ENCODE assay signal across 24 cellular contexts in the genomic region with DNA sequence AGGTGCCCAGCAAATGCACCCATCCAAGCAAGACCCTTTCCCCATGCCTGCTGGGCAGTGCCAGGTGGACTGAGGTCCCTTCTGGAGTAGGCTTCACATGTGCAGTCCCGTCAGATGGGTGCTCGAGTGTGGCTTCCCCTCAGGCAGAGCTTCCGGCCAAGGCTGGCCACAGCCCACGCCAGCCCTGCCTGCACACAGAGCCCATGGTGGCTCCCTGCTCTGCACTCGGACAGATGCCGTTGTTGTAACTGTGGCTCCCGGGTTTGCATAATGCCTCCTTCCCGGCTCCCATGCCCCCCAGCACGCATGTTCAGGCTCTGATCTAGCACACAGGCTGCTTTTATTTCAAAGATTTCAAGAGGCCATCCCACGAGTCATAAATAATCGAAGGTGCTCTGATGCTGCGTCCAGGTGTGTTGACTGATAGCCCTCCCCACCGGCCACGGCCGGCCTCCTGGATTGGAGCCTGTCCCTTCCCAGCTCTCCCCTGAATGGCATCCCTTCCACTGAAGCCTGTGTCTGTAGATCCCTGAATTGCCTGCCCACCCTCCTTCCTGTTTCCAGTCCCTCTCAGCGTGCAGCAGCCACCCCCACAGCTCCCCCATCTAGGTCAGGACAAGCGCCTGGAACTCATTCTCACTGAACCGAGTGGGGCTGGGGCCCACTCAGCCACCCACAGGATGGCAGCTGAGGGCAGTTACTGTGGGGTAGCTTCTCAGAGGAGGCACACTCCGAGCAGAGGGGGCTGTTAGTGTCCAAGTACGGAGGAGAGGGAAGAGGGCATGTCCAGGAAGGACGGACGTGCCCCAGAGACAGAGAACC.
A peak's percentile ranks its signal among the peaks of the same experiment; 100 is the strongest.
DNase-seq lines count a peak whose midpoint lies in the region; ATAC-seq, FAIRE-seq and TF ChIP-seq lines count a peak whose summit lies in the region.
"Had no signal": no experiment of that assay in that cellular context is flagged by ENCODE, and none has a peak within 500 bp of the region (broad histone marks: within the 10 kb centered on the region; RNA-seq: fewer than 3 reads in every experiment).

No MANE protein-coding gene starts in this region.

- peaks cover 9% of the 10 kb centered on the region for H3K27me3 Mint-ChIP-seq in neural crest cell (ENCODE audit: low read depth)
- H3K27me3 Mint-ChIP-seq in activated CD8-positive, alpha-beta T cell treated with anti-CD3 and anti-CD28 coated beads, Interleukin-2, amount 10 ng/mL, durations not matched to agents 7 days and 5 days (ENCODE audit: low read depth) = peaks cover 5% of the 10 kb centered on the region

- POLR2A ChIA-PET in activated CD8-positive, alpha-beta T cell treated with anti-CD3 and anti-CD28 coated beads, Interleukin-2, amount 10 ng/mL, durations not matched to agents 7 days and 5 days (lab: Charles Lee) = no interaction called here

- no peaks in the 10 kb centered on the region for H3K4me1 Mint-ChIP-seq in neural crest cell
- H3K4me1 Mint-ChIP-seq in activated CD8-positive, alpha-beta T cell treated with anti-CD3 and anti-CD28 coated beads, Interleukin-2, amount 10 ng/mL, durations not matched to agents 7 days and 5 days (ENCODE audit: low read depth) = no peaks in the 10 kb centered on the region
- H3K4me1 Mint-ChIP-seq: CD4-positive, alpha-beta memory T cell; IgD-negative memory B cell had no signal

- no peak for FAIRE-seq in H54 (lab: Jason Lieb, UNC)
- FAIRE-seq: A549, GM12878, HepG2 had no signal

- H3K4me3 Mint-ChIP-seq in neural crest cell = no peak overlapping the region
- no peak overlapping the region for H3K4me3 Mint-ChIP-seq in activated CD8-positive, alpha-beta T cell treated with anti-CD3 and anti-CD28 coated beads, Interleukin-2, amount 10 ng/mL, durations not matched to agents 7 days and 5 days
- H3K4me3 Mint-ChIP-seq: CD14-positive monocyte; CD4-positive, alpha-beta memory T cell; IgD-negative memory B cell had no signal

- no peaks in the 10 kb centered on the region for H3K36me3 Mint-ChIP-seq in neural crest cell (ENCODE audit: low read depth)
- no peaks in the 10 kb centered on the region for H3K36me3 Mint-ChIP-seq in activated CD8-positive, alpha-beta T cell treated with anti-CD3 and anti-CD28 coated beads, Interleukin-2, amount 10 ng/mL, durations not matched to agents 7 days and 5 days (ENCODE audit: low read depth)
- H3K36me3 Mint-ChIP-seq: CD14-positive monocyte; CD4-positive, alpha-beta memory T cell; IgD-negative memory B cell had no signal

- DNase-seq in NCI-H1417 (lab: John Stamatoyannopoulos, UW) (peak in 2 of 3 experiments; percentile 62 to 75), NCI-H1417 treated with DMSO at 0.1 percent for 48 hours (lab: John Stamatoyannopoulos, UW) (no peak), neural crest cell (ENCODE audit: low read depth, low spot score) (no peak), H54 (ENCODE audit: insufficient read length, low spot score) (no peak)
- no peak for DNase-seq in activated CD8-positive, alpha-beta T cell treated with anti-CD3 and anti-CD28 coated beads, Interleukin-2, amount 10 ng/mL, durations not matched to agents 7 days and 5 days
- DNase-seq in NK-92 treated with Interleukin-12 subunit alpha and Interleukin-12 subunit beta, amount 100 ng/mL, for 24 hours (lab: John Stamatoyannopoulos, UW) = no peak
- DNase-seq: CD4-positive, alpha-beta memory T cell; COR-L47; DMS 273 treated with DMSO at 0.1 percent for 48 hours; DMS53; DND-41; EL; GM23248; H7 had no signal

- H3K27ac Mint-ChIP-seq in neural crest cell (ENCODE audit: unreplicated experiment) = peak overlapping the region; percentile 57
- H3K27ac Mint-ChIP-seq in activated CD8-positive, alpha-beta T cell treated with anti-CD3 and anti-CD28 coated beads, Interleukin-2, amount 10 ng/mL, durations not matched to agents 7 days and 5 days = no peak overlapping the region
- H3K27ac Mint-ChIP-seq: CD14-positive monocyte; CD4-positive, alpha-beta memory T cell; IgD-negative memory B cell had no signal

- ATAC-seq in GM18907 (IDR thresholded peaks at IDR 0.05; ENCODE audit: unreplicated experiment) = no peak
- ATAC-seq in activated CD8-positive, alpha-beta T cell treated with anti-CD3 and anti-CD28 coated beads, Interleukin-2, amount 10 ng/mL, durations not matched to agents 7 days and 5 days = no peak
- ATAC-seq: A549, GM12878, HCT116, HepG2 had no signal

- no peak for TF ChIP-seq CTCF in neural crest cell (conservative IDR thresholded peaks at IDR 0.05)

- CTCF ChIA-PET in activated CD8-positive, alpha-beta T cell treated with anti-CD3 and anti-CD28 coated beads, Interleukin-2, amount 10 ng/mL, durations not matched to agents 7 days and 5 days (lab: Charles Lee) = no interaction called here

- peak overlapping the region; percentile 43 for H3K27ac ChIP-seq in angular gyrus (ENCODE audit: low read depth, low read length)
- H3K27ac ChIP-seq: 22Rv1, A549, BLaER1, GM23248 had no signal

- H3K9me3 Mint-ChIP-seq in neural crest cell = no peaks in the 10 kb centered on the region
- no peaks in the 10 kb centered on the region for H3K9me3 Mint-ChIP-seq in activated CD8-positive, alpha-beta T cell treated with anti-CD3 and anti-CD28 coated beads, Interleukin-2, amount 10 ng/mL, durations not matched to agents 7 days and 5 days (ENCODE audit: insufficient read depth)
- H3K9me3 Mint-ChIP-seq: CD14-positive monocyte; CD4-positive, alpha-beta memory T cell; IgD-negative memory B cell had no signal

- no peak for TF ChIP-seq POLR2A in H54 (IDR thresholded peaks at IDR 0.05; ENCODE audit: low read depth, low read length)

Comparison
In these comparisons a context has a peak if more than half of its experiments do, and no peak if none do; other contexts are left out.
1. DNase-seq: peak in NCI-H1417 (2 of 3); none in NCI-H1417 treated with DMSO at 0.1 percent for 48 hours (single experiment), neural crest cell (single experiment), H54 (single experiment), activated CD8-positive, alpha-beta T cell treated with anti-CD3 and anti-CD28 coated beads, Interleukin-2, amount 10 ng/mL, durations not matched to agents 7 days and 5 days (single experiment) and NK-92 treated with Interleukin-12 subunit alpha and Interleukin-12 subunit beta, amount 100 ng/mL, for 24 hours (single experiment).